Comparison of ENCODE assay signal across 1 cellular context in genomic region chr6:152697634-152698033, GRCh38.
TF ChIP-seq lines count a peak whose summit lies in the region.

Gene MYCT1, plus strand, starts transcription at chr6:152697897. Its CDS starts 6 bp downstream, at chr6:152697903.

TF ChIP-seq in endothelial cell of umbilical vein, 7 proteins besides CTCF, POLR2A, EP300 and RAD21 (continued from another document):
- TF ChIP-seq MAX (IDR thresholded peaks at IDR 0.05; ENCODE audit: insufficient read depth, insufficient read length) (no peak), FOS (IDR thresholded peaks at IDR 0.05; ENCODE audit: borderline replicate concordance, insufficient read depth, low read length) (peak; percentile 68)
